ENCODE assay signal across 8 cellular contexts in the genomic region with DNA sequence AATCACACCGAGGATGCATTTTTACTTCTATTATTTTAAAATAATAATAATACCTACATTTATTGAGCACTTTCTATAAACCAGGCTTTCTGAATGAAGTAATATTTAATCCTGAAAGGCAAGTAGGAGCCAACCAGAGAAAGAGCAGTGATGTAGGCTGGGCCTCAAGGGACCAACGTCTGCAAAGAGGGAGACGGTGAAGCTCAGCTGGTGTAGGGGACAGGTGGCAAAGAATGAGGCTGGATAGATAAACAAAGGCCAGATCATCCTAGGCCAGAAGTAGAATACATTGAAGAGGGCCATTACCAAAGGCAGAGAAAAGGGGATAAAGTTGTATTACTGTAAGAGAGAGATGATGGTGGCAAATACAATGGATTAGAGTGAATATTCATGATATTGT. TPM values are rescaled to one million over a fixed set of nuclear protein-coding genes. Genes with fewer than 3 reads are reported as not detected.
DNase-seq lines count a peak whose midpoint lies in the region; ATAC-seq and TF ChIP-seq lines count a peak whose summit lies in the region.

No MANE protein-coding gene starts in this region.

- TF ChIP-seq CTCF in GM23338 (conservative IDR thresholded peaks at IDR 0.05; ENCODE audit: low read depth in 2 of 2): no peak
- TF ChIP-seq CTCF in Peyer's patch (IDR thresholded peaks at IDR 0.05): no peak
- TF ChIP-seq CTCF in gastrocnemius medialis (IDR thresholded peaks at IDR 0.05 in 4 of 5, conservative IDR thresholded peaks at IDR 0.05 in 1 of 5): no peak

- H3K4me3 ChIP-seq in GM23338: peak overlapping the region; percentile 70; the same call in 1 of the 2 replicates
- peak overlapping the region; percentile 73 to 84 (median 77) for H3K4me3 ChIP-seq in Peyer's patch
- H3K4me3 ChIP-seq in gastrocnemius medialis: peak overlapping the region in 3 of 4 donors; percentile 82 to 98 (median 98)

- TF ChIP-seq POLR2A in Peyer's patch (IDR thresholded peaks at IDR 0.05) (no peak), gastrocnemius medialis (IDR thresholded peaks at IDR 0.05) (no peak)

- peaks cover 8% of the 10 kb centered on the region; the same call in 2 of the 3 replicates for H3K4me1 Mint-ChIP-seq in GM23338

- no peaks in the 10 kb centered on the region for H4K20me1 ChIP-seq in GM23338 (replicated peaks; ENCODE audit: insufficient read depth)

- H3K4me2 ChIP-seq in GM23338: peak overlapping the region; percentile 71

- no peak for ATAC-seq in GM23338
- ATAC-seq in gastrocnemius medialis: no peak
- ATAC-seq in HG03439 (IDR thresholded peaks at IDR 0.05; ENCODE audit: unreplicated experiment): no peak

- no peaks in the 10 kb centered on the region; the same call in 1 of the 2 replicates for H3F3A ChIP-seq in GM23338 (replicated peaks; ENCODE audit: low read depth)

- H3K27ac ChIP-seq in GM23338 (ENCODE audit: low read depth): 0 out of 2 replicates have a peak overlapping the region, but pooled peaks have one; percentile 80
- H3K27ac ChIP-seq in Peyer's patch: peak overlapping the region in 3 of 4 donors; percentile 97 to 99 (median 98)
- H3K27ac ChIP-seq in epithelial cell of prostate: peak overlapping the region; percentile 99
- peak overlapping the region; percentile 93 to 98 (median 94) for H3K27ac ChIP-seq in gastrocnemius medialis

- H3K27ac Mint-ChIP-seq in GM23338: no peak overlapping the region

- H3K36me3 Mint-ChIP-seq in GM23338 (ENCODE audit: low read depth): peaks cover 11% of the 10 kb centered on the region

- H3K9me3 ChIP-seq in Peyer's patch (no peaks in the 10 kb centered on the region), gastrocnemius medialis (no peaks in the 10 kb centered on the region)

- 0 out of 2 replicates have a peak, but pooled peaks cover 3% of the 10 kb centered on the region for H3K9me2 ChIP-seq in GM23338 (ENCODE audit: insufficient read depth)

- peaks cover 31% of the 10 kb centered on the region for H3K79me2 ChIP-seq in GM23338 (replicated peaks; ENCODE audit: insufficient read depth)

- H2AFZ ChIP-seq in GM23338: peak overlapping the region; percentile 60

- peak overlapping the region; percentile 95 for H3K4me3 Mint-ChIP-seq in GM23338

- in situ Hi-C loops in gastrocnemius medialis (cut with MboI; ENCODE audit: low sequenced_read_pairs in 4 of 4): loop anchor here in 1 of 4 donors (25.0 kb wide), 1 partner anchor 142 kb away; a partner anchor contains a TSS

- H3K9me3 Mint-ChIP-seq in GM23338: peaks cover 20% of the 10 kb centered on the region; the same call in 2 of the 3 replicates

- intact Hi-C loops in gastrocnemius medialis (cut with DNase I; ENCODE audit: low total_unique reads): no loop called here

- H3K27me3 ChIP-seq in GM23338 (ENCODE audit: insufficient read depth): no peaks in the 10 kb centered on the region
- no peaks in the 10 kb centered on the region for H3K27me3 ChIP-seq in Peyer's patch
- no peaks in the 10 kb centered on the region for H3K27me3 ChIP-seq in gastrocnemius medialis

- H3K4me1 ChIP-seq in GM23338 (ENCODE audit: insufficient read depth): no peaks in the 10 kb centered on the region; the same call in 1 of the 2 replicates
- peaks cover 0 to 20% (median 3%) of the 10 kb centered on the region in 4 donors for H3K4me1 ChIP-seq in Peyer's patch
- peaks cover 15 to 23% of the 10 kb centered on the region in 2 donors for H3K4me1 ChIP-seq in gastrocnemius medialis

- H3K27me3 Mint-ChIP-seq in GM23338 (ENCODE audit: insufficient read depth, low read depth, poor library complexity): peaks cover 1% of the 10 kb centered on the region

- no peaks in the 10 kb centered on the region for H3K36me3 ChIP-seq in GM23338 (ENCODE audit: insufficient read depth)
- H3K36me3 ChIP-seq in Peyer's patch: peaks cover 0 to 7% (median 0%) of the 10 kb centered on the region in 3 donors
- H3K36me3 ChIP-seq in gastrocnemius medialis: no peaks in the 10 kb centered on the region

- no peak for DNase-seq in GM23338 (ENCODE audit: low spot score)
- DNase-seq in Peyer's patch: no peak
- no peak for DNase-seq in epithelial cell of prostate (ENCODE audit: low read depth, low spot score)
- DNase-seq in gastrocnemius medialis: no peak
- DNase-seq in H4 (ENCODE audit: low spot score): no peak
- DNase-seq in effector CD4-positive, alpha-beta T cell: no peak
- no peak for DNase-seq in occipital lobe (lab: John Stamatoyannopoulos, UW)

TF ChIP-seq in GM23338, 12 proteins besides CTCF, POLR2A, EP300 and RAD21 (continues in another document):
- TF ChIP-seq STAT1 (IDR thresholded peaks at IDR 0.05; ENCODE audit: unreplicated experiment) (no peak), EZH2phosphoT487 (IDR thresholded peaks at IDR 0.05; ENCODE audit: unreplicated experiment) (no peak), NANOG (IDR thresholded peaks at IDR 0.05; ENCODE audit: borderline replicate concordance) (no peak)
- TF ChIP-seq, protein P1, sequence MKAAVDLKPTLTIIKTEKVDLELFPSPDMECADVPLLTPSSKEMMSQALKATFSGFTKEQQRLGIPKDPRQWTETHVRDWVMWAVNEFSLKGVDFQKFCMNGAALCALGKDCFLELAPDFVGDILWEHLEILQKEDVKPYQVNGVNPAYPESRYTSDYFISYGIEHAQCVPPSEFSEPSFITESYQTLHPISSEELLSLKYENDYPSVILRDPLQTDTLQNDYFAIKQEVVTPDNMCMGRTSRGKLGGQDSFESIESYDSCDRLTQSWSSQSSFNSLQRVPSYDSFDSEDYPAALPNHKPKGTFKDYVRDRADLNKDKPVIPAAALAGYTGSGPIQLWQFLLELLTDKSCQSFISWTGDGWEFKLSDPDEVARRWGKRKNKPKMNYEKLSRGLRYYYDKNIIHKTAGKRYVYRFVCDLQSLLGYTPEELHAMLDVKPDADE (IDR thresholded peaks at IDR 0.05): no peak

RNA-seq across cellular contexts. Expression of a gene that starts 0.8 kb away (rescaled TPM):
- 56.7 and 63.6 TPM in 2 replicates for total RNA-seq in GM23338 (2014; rRNA removed; shearing (Covaris generic))
- 55.9 and 59.6 TPM in 2 replicates for polyA plus RNA-seq in GM23338 (2016; fragmentation: Nextera tagmentation; extraction: Ambion mirVana)
- total RNA-seq in Peyer's patch (100 to 1,000 TPM in 1 of 4 donors, 10 to 100 TPM in 3; 57.9 to 173 (median 70.7) TPM), gastrocnemius medialis (100 to 1,000 TPM in 1 of 4 donors, 10 to 100 TPM in 3; 73.5 to 110 (median 80.9) TPM), occipital lobe (51.3 TPM)
- 114 and 182 TPM in 2 replicates for total RNA-seq in H4 (2014; rRNA removed; shearing (Covaris generic))

RNA-seq across cellular contexts. Expression of a gene that starts 18.4 kb away (rescaled TPM):
- total RNA-seq in GM23338 (2014; rRNA removed; shearing (Covaris generic)): 1.6 and 1.8 TPM in 2 replicates
- 0.47 and 0.53 TPM in 2 replicates for polyA plus RNA-seq in GM23338 (2016; fragmentation: Nextera tagmentation; extraction: Ambion mirVana)
- total RNA-seq in Peyer's patch: 10 to 100 TPM in 2 of 4 donors, 1 to 10 TPM in 2; 3.0 to 26.4 (median 7.8) TPM
- 1 to 10 TPM; 4.3 to 7.8 (median 5.4) TPM for total RNA-seq in gastrocnemius medialis
- total RNA-seq in H4 (2014; rRNA removed; shearing (Covaris generic)): 0.02 TPM in 1 of 2 replicates, not detected in the other
- 5.5 TPM for total RNA-seq in occipital lobe

RNA-seq across cellular contexts. Expression of a gene that starts 40.1 kb away (rescaled TPM):
- total RNA-seq in GM23338 (2014; rRNA removed; shearing (Covaris generic)): 7.1 and 10.7 TPM in 2 replicates
- 49.7 and 56.6 TPM in 2 replicates for polyA plus RNA-seq in GM23338 (2016; fragmentation: Nextera tagmentation; extraction: Ambion mirVana)
- total RNA-seq in Peyer's patch (1 to 10 TPM; 3.1 to 5.1 (median 4.2) TPM), gastrocnemius medialis (10 to 100 TPM in 2 of 4 donors, 1 to 10 TPM in 2; 9.5 to 21.4 (median 12.5) TPM), occipital lobe (8.9 TPM)
- 29.6 and 34.4 TPM in 2 replicates for total RNA-seq in H4 (2014; rRNA removed; shearing (Covaris generic))
